ENCODE assay signal across 8 cellular contexts in genomic region chr1:32200226-32201010, GRCh38.
A peak's percentile ranks its signal among the peaks of the same experiment; 100 is the strongest.
DNase-seq lines count a peak whose midpoint lies in the region; ATAC-seq and TF ChIP-seq lines count a peak whose summit lies in the region.

CCDC28B (plus strand) TSS chr1:32200595; CDS start chr1:32201936, 1,341 bp downstream.

- peak; percentile 12 to 47 for DNase-seq in AML-193 (lab: John Stamatoyannopoulos, UW)
- DNase-seq in NCI-H345 treated with DMSO at 0.1 percent for 48 hours (lab: John Stamatoyannopoulos, UW; ENCODE audit: unreplicated experiment), result peak; percentile 39
- peak; percentile 45 to 48 for DNase-seq in activated CD4-positive, alpha-beta T cell treated with anti-CD3 and anti-CD28 coated beads for 4 hours
- peak; percentile 87 for DNase-seq in coronary artery (ENCODE audit: low spot score)
- peak; percentile 60 for DNase-seq in kidney tubule cell (ENCODE audit: low spot score)
- peak; percentile 63 for DNase-seq in stimulated activated CD4-positive, alpha-beta T cell treated with anti-CD3 and anti-CD28 coated beads, Interleukin-15, amount 100 ng/mL, for 24 hours

- TF ChIP-seq CTCF in coronary artery (IDR thresholded peaks at IDR 0.05), result no peak

- ATAC-seq in GM21529 (IDR thresholded peaks at IDR 0.05; ENCODE audit: unreplicated experiment) (peak; percentile 42), GM21786 (IDR thresholded peaks at IDR 0.05; ENCODE audit: unreplicated experiment) (no peak)

- peak within 1 kb of the TSS; percentile 79 for H3K4me3 ChIP-seq in coronary artery

- peak within 1 kb of the TSS; percentile 57 to 89 for H3K27ac ChIP-seq in coronary artery

Comparison
In these comparisons a context has a peak if more than half of its experiments do, and no peak if none do; other contexts are left out.
1. DNase-seq: peak in every context shown above with its lines; median percentile 87 in coronary artery; 63 in stimulated activated CD4-positive, alpha-beta T cell treated with anti-CD3 and anti-CD28 coated beads, Interleukin-15, amount 100 ng/mL, for 24 hours; 60 in kidney tubule cell; 46 in activated CD4-positive, alpha-beta T cell treated with anti-CD3 and anti-CD28 coated beads for 4 hours; 39 in NCI-H345 treated with DMSO at 0.1 percent for 48 hours; 30 in AML-193.